ENCODE assay signal across 26 cellular contexts in genomic region chr3:14837188-14837587, GRCh38. TPM values are rescaled to one million over a fixed set of nuclear protein-coding genes. Genes with fewer than 3 reads are reported as not detected.
DNase-seq lines count a peak whose midpoint lies in the region; ATAC-seq, FAIRE-seq and TF ChIP-seq lines count a peak whose summit lies in the region.
"Had no signal": no experiment of that assay in that cellular context is flagged by ENCODE, and none has a peak within 500 bp of the region (broad histone marks: within the 10 kb centered on the region; RNA-seq: fewer than 3 reads in every experiment).

No MANE protein-coding gene starts in this region.

- FAIRE-seq in K562 (lab: Jason Lieb, UNC): no peak
- no peak for FAIRE-seq in RCC 7860 (lab: Jason Lieb, UNC)
- FAIRE-seq: endometrium had no signal

- peak overlapping the region in 1 of 2 experiments; percentile 50; a peak in 1 of 4 replicates for H3K9ac ChIP-seq in K562 (ENCODE audit: insufficient read depth in 1 of 2, low read depth in 2 of 2, low read length in 2 of 2)
- H3K9ac ChIP-seq in mesendoderm (ENCODE audit: low read length): peak overlapping the region; percentile 15
- no peak overlapping the region for H3K9ac ChIP-seq in stomach smooth muscle (ENCODE audit: low read length in 2 of 2)
- H3K9ac ChIP-seq: parathyroid adenoma had no signal

- H3K4me3 ChIP-seq in HEK293 (ENCODE audit: low read depth, low read length) (no peak overlapping the region), K562 (no peak overlapping the region), mesendoderm (ENCODE audit: low read length) (no peak overlapping the region), stomach smooth muscle (ENCODE audit: low read length in 2 of 2) (no peak overlapping the region)
- H3K4me3 ChIP-seq: right lobe of liver had no signal

- 0 out of 2 replicates have a peak, but pooled peaks cover 4% of the 10 kb centered on the region for H4K20me1 ChIP-seq in K562 (replicated peaks; ENCODE audit: control insufficient read depth, insufficient read depth, low read length)

- H3K18ac ChIP-seq in mesendoderm (ENCODE audit: low read length): no peak overlapping the region

- TF ChIP-seq EP300 in K562 (IDR thresholded peaks at IDR 0.05; ENCODE audit: low read length): no peak

- no peak overlapping the region for H3K4me2 ChIP-seq in K562 (ENCODE audit: insufficient read depth, low read length)
- no peak overlapping the region for H3K4me2 ChIP-seq in mesendoderm (ENCODE audit: low read length)

- H2BK15ac ChIP-seq in mesendoderm (replicated peaks; ENCODE audit: low read depth): no peak overlapping the region

- no peak for ATAC-seq in K562
- ATAC-seq in GM21576 (IDR thresholded peaks at IDR 0.05; ENCODE audit: unreplicated experiment): no peak
- ATAC-seq: activated CD8-positive, alpha-beta memory T cell treated with anti-CD3 and anti-CD28 coated beads, Interleukin-2, amount 10 ng/mL, durations not matched to agents 7 days and 5 days; activated T-cell treated with anti-CD3 and anti-CD28 coated beads, Interleukin-2, amount 50 U/mL, for 72 hours had no signal

- no peaks in the 10 kb centered on the region for H3K79me1 ChIP-seq in mesendoderm (ENCODE audit: low read length)

- H3K9me3 ChIP-seq in HEK293 (ENCODE audit: control insufficient read depth, insufficient read depth, low read depth, low read length) (no peaks in the 10 kb centered on the region), K562 (replicated peaks; ENCODE audit: control insufficient read depth, insufficient read depth, low read depth, low read length) (no peaks in the 10 kb centered on the region), stomach smooth muscle (ENCODE audit: control insufficient read depth in 2 of 2, low read length in 2 of 2) (no peaks in the 10 kb centered on the region)
- H3K9me3 ChIP-seq: Caco-2, right lobe of liver had no signal

- H3K36me3 ChIP-seq in HEK293 (ENCODE audit: control insufficient read depth in 2 of 2, insufficient read depth in 1 of 2, low read length in 2 of 2) (no peaks in the 10 kb centered on the region), K562 (ENCODE audit: control insufficient read depth, insufficient read depth, low read length) (no peaks in the 10 kb centered on the region), mesendoderm (ENCODE audit: control insufficient read depth, insufficient read depth, low read length) (no peaks in the 10 kb centered on the region), stomach smooth muscle (ENCODE audit: control insufficient read depth in 2 of 2, insufficient read depth in 2 of 2, low read length in 2 of 2) (no peaks in the 10 kb centered on the region)
- H3K36me3 ChIP-seq: right lobe of liver had no signal

- CTCF ChIA-PET in HEK293 (lab: Yijun Ruan, JAX) (no interaction called here), K562 (lab: Yijun Ruan, JAX; ENCODE audit: low intra/inter-chr PET ratio) (no interaction called here)

- H3K4me1 ChIP-seq in HEK293 (ENCODE audit: control insufficient read depth, insufficient read depth, low read length): no peaks in the 10 kb centered on the region
- H3K4me1 ChIP-seq in K562 (replicated peaks in 1 of 2; ENCODE audit: control insufficient read depth in 2 of 2, insufficient read depth in 2 of 2, low read length in 2 of 2): peaks cover 24 to 29% of the 10 kb centered on the region in 2 experiments; a peak in 4 of 5 replicates
- peaks cover 20% of the 10 kb centered on the region for H3K4me1 ChIP-seq in mesendoderm (ENCODE audit: control insufficient read depth, low read depth, low read length)
- H3K4me1 ChIP-seq in stomach smooth muscle (ENCODE audit: control insufficient read depth, insufficient read depth, low read length): peaks cover 33% of the 10 kb centered on the region
- H3K4me1 ChIP-seq: Caco-2, parathyroid adenoma had no signal

- peak overlapping the region; percentile 35 for H3K56ac ChIP-seq in mesendoderm (ENCODE audit: low read length)

- peak overlapping the region; percentile 66 for H2AFZ ChIP-seq in K562 (ENCODE audit: low read depth, low read length)
- H2AFZ ChIP-seq: parathyroid adenoma had no signal

- H4K5ac ChIP-seq in mesendoderm (ENCODE audit: low read length): no peak overlapping the region

- TF ChIP-seq CTCF in HEK293 (tag by site-specific recombination; IDR thresholded peaks at IDR 0.05) (no peak), K562 (IDR thresholded peaks at IDR 0.05 in 2 of 3, conservative IDR thresholded peaks at IDR 0.05 in 1 of 3; ENCODE audit: insufficient read depth in 2 of 3, low read depth in 1 of 3, low read length in 3 of 3) (no peak)

- no peak overlapping the region for H3K23ac ChIP-seq in mesendoderm (ENCODE audit: low read length)

- TF ChIP-seq POLR2A in K562 (conservative IDR thresholded peaks at IDR 0.05): no peak

- H4K8ac ChIP-seq in mesendoderm (ENCODE audit: low read depth, low read length): no peak overlapping the region

- POLR2A ChIA-PET in HEK293 (lab: Yijun Ruan, JAX): no interaction called here
- POLR2A ChIA-PET in K562 (lab: Yijun Ruan, JAX): interaction anchor here (0.5 to 3.2 kb wide), 3 partner anchors 10 to 84 kb away, joined by 3 to 18 read pairs (median 7); no protein-coding TSS in a partner anchor

- no TSS peak for BruUV-seq in K562 (replicated peaks; lab: Mats Ljungman, UMichigan)

- H3K27ac ChIP-seq in HEK293 (ENCODE audit: extremely low read depth, low read depth, low read length) (no peak overlapping the region), K562 (ENCODE audit: extremely low read depth, low read depth, low read length) (no peak overlapping the region), mesendoderm (ENCODE audit: low read depth, low read length) (no peak overlapping the region), stomach smooth muscle (ENCODE audit: low read length) (peak overlapping the region; percentile 41)
- H3K27ac ChIP-seq: parathyroid adenoma, right lobe of liver, RWPE1 had no signal

- H2AK5ac ChIP-seq in mesendoderm (ENCODE audit: low read length): no peak overlapping the region

- TF ChIP-seq RAD21 in K562 (CRISPR knock-in tag; conservative IDR thresholded peaks at IDR 0.05 in 1 of 2, IDR thresholded peaks at IDR 0.05 in 1 of 2): no peak

- in situ Hi-C loops in K562 (cut with MboI): no loop called here

- H3K27me3 ChIP-seq in K562 (ENCODE audit: control insufficient read depth in 2 of 2, insufficient read depth in 2 of 2, low read length in 2 of 2) (peaks cover 23% of the 10 kb centered on the region in 2 experiments), mesendoderm (ENCODE audit: insufficient read depth, low read length, poor library complexity) (no peaks in the 10 kb centered on the region), stomach smooth muscle (ENCODE audit: control insufficient read depth in 1 of 2, insufficient read depth in 2 of 2, low read length in 2 of 2) (no peaks in the 10 kb centered on the region)
- H3K27me3 ChIP-seq: right lobe of liver had no signal

- no peak overlapping the region for H2BK120ac ChIP-seq in mesendoderm (ENCODE audit: low read depth, low read length)

- H3K4ac ChIP-seq in mesendoderm (ENCODE audit: low read depth, low read length): no peak overlapping the region

- H2BK5ac ChIP-seq in mesendoderm (ENCODE audit: low read length): no peak overlapping the region

- WGBS in K562 (ENCODE audit: insufficient coverage, low coverage, missing lambda C conversion rate): 67% methylated on average over 8 of the region's 8 CpGs
- no CpG with 5 or more reads among the region's 8 CpGs for WGBS in mesendoderm (ENCODE audit: extremely low coverage, insufficient coverage, low lambda C conversion rate)

- H3K9me1 ChIP-seq in K562 (ENCODE audit: control insufficient read depth, insufficient read depth, low read length): no peaks in the 10 kb centered on the region

- no peaks in the 10 kb centered on the region for H3K79me2 ChIP-seq in K562 (ENCODE audit: control insufficient read depth, insufficient read depth, low read length)
- H3K79me2 ChIP-seq in mesendoderm (ENCODE audit: control insufficient read depth, insufficient read depth, low read length): no peaks in the 10 kb centered on the region
- H3K79me2 ChIP-seq: parathyroid adenoma had no signal

- DNase-seq in K562 (ENCODE audit: extremely low read depth in 1 of 4, low spot score in 3 of 4): no peak
- DNase-seq in mesendoderm: peak; percentile 60
- DNase-seq in NCI-H1930 (lab: John Stamatoyannopoulos, UW): no peak
- DNase-seq in RCC 7860 (ENCODE audit: low spot score): no peak
- DNase-seq: activated CD4-positive, alpha-beta T cell treated with anti-CD3 and anti-CD28 coated beads for 48 hours; activated CD8-positive, alpha-beta memory T cell treated with anti-CD3 and anti-CD28 coated beads, Interleukin-2, amount 10 ng/mL, durations not matched to agents 7 days and 5 days; activated naive CD4-positive, alpha-beta T cell treated with anti-CD3 and anti-CD28 coated beads, Interleukin-2, amount 10 ng/mL, durations not matched to agents 7 days and 5 days; activated T-cell treated with anti-CD3 and anti-CD28 coated beads, Interleukin-2, amount 50 U/mL, for 72 hours; C1 segment of cervical spinal cord; Caco-2; DND-41; GOT3; Kasumi-1; left cardiac atrium; NCI-H1694; NCI-H2171 treated with DMSO at 0.1 percent for 48 hours; NCI-H526; nephron progenitor cell; stimulated activated CD4-positive, alpha-beta T cell treated with anti-CD3 and anti-CD28 coated beads, Interleukin-15, amount 100 ng/mL, for 24 hours had no signal

- intact Hi-C loops in K562 (cut with micrococcal nuclease): no loop called here

TF ChIP-seq in HEK293, 187 proteins besides CTCF, POLR2A, EP300 and RAD21 (continues in another document):
- no peak for TF ChIP-seq MEIS1 (CRISPR knock-in tag; IDR thresholded peaks at IDR 0.05; ENCODE audit: borderline replicate concordance)

TF ChIP-seq in K562, 482 proteins besides CTCF, POLR2A, EP300 and RAD21 (continues in another document):
- TF ChIP-seq ZFP36 (IDR thresholded peaks at IDR 0.05; ENCODE audit: low read depth, low read length, partially characterized antibody): no peak
- no peak for TF ChIP-seq RFX7 (CRISPR knock-in tag; IDR thresholded peaks at IDR 0.05)

RNA-seq across cellular contexts. Expression of gene FGD5, which starts 18.4 kb away (rescaled TPM):
- not detected in 2 replicates for total RNA-seq in K562 (2011; cell fraction: chromatin; rRNA removed; ENCODE audit: low replicate concordance)
- not detected in 2 replicates for total RNA-seq in K562 (2011; cell fraction: nucleolus; rRNA removed)
- not detected in 2 replicates for total RNA-seq in K562 (2011; cell fraction: nucleoplasm; rRNA removed)
- not detected in 2 replicates for total RNA-seq in K562 (2014; rRNA removed)
- total RNA-seq in K562 (2014; rRNA removed; fragmentation: Illumina TruSeq; extraction: Trizol): not detected in 2 replicates
- total RNA-seq in K562 (2015; rRNA removed; fragmentation: Illumina TruSeq; extraction: Trizol): not detected in 2 replicates
- 0.13 and 0.18 TPM in 2 replicates for total RNA-seq in K562 (2021)
- polyA plus RNA-seq in K562 (2011; rRNA removed): not detected in 2 replicates
- polyA plus RNA-seq in K562 (2011; cell fraction: cytosol; rRNA removed): not detected in 2 replicates
- not detected in 2 replicates for polyA plus RNA-seq in K562 (2011; cell fraction: nucleus; rRNA removed)
- not detected in 2 replicates for polyA plus RNA-seq in K562 (2012)
- polyA plus RNA-seq in K562 (2014; fragmentation: Illumina TruSeq; extraction: Trizol): not detected in 2 replicates
- not detected for polyA plus RNA-seq in K562 (2014; fragmentation: Nextera tagmentation; extraction: Ambion mirVana)
- polyA plus RNA-seq in K562 (2014; rRNA removed): not detected in 2 replicates
- not detected in 2 replicates for polyA minus RNA-seq in K562 (2011; rRNA and poly(A)+ RNA removed)
- polyA minus RNA-seq in K562 (2011; cell fraction: cytosol; rRNA and poly(A)+ RNA removed): not detected in 2 replicates
- polyA minus RNA-seq in K562 (2011; cell fraction: nucleus; rRNA and poly(A)+ RNA removed): not detected in 2 replicates
- 7.1 TPM for polyA plus RNA-seq in mesendoderm (2013, experiment 1 of 2)
- 7.9 TPM for polyA plus RNA-seq in mesendoderm (2013, experiment 2 of 2)
- total RNA-seq: activated CD8-positive, alpha-beta memory T cell treated with anti-CD3 and anti-CD28 coated beads, Interleukin-2, amount 10 ng/mL, durations not matched to agents 7 days and 5 days; activated T-cell treated with anti-CD3 and anti-CD28 coated beads, Interleukin-2, amount 50 U/mL, for 72 hours had no signal
